ENCODE assay signal across 14 cellular contexts in genomic region chr6:148414836-148415235, GRCh38.
A peak's percentile ranks its signal among the peaks of the same experiment; 100 is the strongest.
DNase-seq lines count a peak whose midpoint lies in the region; ATAC-seq and TF ChIP-seq lines count a peak whose summit lies in the region.
"Had no signal": no experiment of that assay in that cellular context is flagged by ENCODE, and none has a peak within 500 bp of the region (broad histone marks: within the 10 kb centered on the region; RNA-seq: fewer than 3 reads in every experiment).

No MANE protein-coding gene starts in this region.

- H3K9ac ChIP-seq in GM23248 (no peak overlapping the region), adipocyte (ENCODE audit: low read length) (peak overlapping the region; percentile 40), smooth muscle cell (ENCODE audit: low read depth) (no peak overlapping the region), endodermal cell (ENCODE audit: extremely low read depth, low read length, poor library complexity, severe bottlenecking) (no peak overlapping the region)

- WGBS in GM23248 (ENCODE audit: low coverage in 1 of 2, low lambda C conversion rate in 2 of 2, missing lambda C conversion rate in 2 of 2), 2 experiments, result 0 to 3% methylated on average over 3 of the region's 3 CpGs
- WGBS in smooth muscle cell (ENCODE audit: low lambda C conversion rate), result 60% methylated on average over 3 of the region's 3 CpGs
- 85 to 99% methylated on average over 2 to 3 of the region's 3 CpGs for WGBS in endodermal cell (ENCODE audit: insufficient coverage in 1 of 2, insufficient read length in 1 of 2), 2 experiments

- no peaks in the 10 kb centered on the region for H3K36me3 ChIP-seq in GM23248 (ENCODE audit: low read depth)
- no peaks in the 10 kb centered on the region for H3K36me3 ChIP-seq in adipocyte (ENCODE audit: control insufficient read depth, insufficient read depth, low read length, severe bottlenecking)
- no peaks in the 10 kb centered on the region for H3K36me3 ChIP-seq in smooth muscle cell (ENCODE audit: low read depth)
- H3K36me3 ChIP-seq in endodermal cell (ENCODE audit: control insufficient read depth, insufficient read depth, low read length), result no peaks in the 10 kb centered on the region
- H3K36me3 ChIP-seq: Peyer's patch had no signal

- no peaks in the 10 kb centered on the region for H3K36me3 Mint-ChIP-seq in stimulated activated effector memory CD8-positive, alpha-beta T cell treated with anti-CD3 and anti-CD28 coated beads, Interleukin-12 subunit alpha, Interleukin-12 subunit beta, amount 100 ng/mL, for 72 hours
- H3K36me3 Mint-ChIP-seq in endodermal cell (ENCODE audit: low read depth), result no peaks in the 10 kb centered on the region

- H3K4me3 ChIP-seq in GM23248, result no peak overlapping the region
- no peak overlapping the region for H3K4me3 ChIP-seq in adipocyte (ENCODE audit: low read length)
- H3K4me3 ChIP-seq in smooth muscle cell, result no peak overlapping the region
- H3K4me3 ChIP-seq in endodermal cell (ENCODE audit: low read length), result no peak overlapping the region
- H3K4me3 ChIP-seq: Peyer's patch had no signal

- H3K4me2 ChIP-seq in GM23248 (ENCODE audit: unreplicated experiment) (peak overlapping the region; percentile 37), smooth muscle cell (no peak overlapping the region)

- H3F3A ChIP-seq in GM23248 (ENCODE audit: insufficient read depth), result peaks cover 15% of the 10 kb centered on the region
- H3F3A ChIP-seq in smooth muscle cell (ENCODE audit: low read depth), result no peaks in the 10 kb centered on the region

- peaks cover 98% of the 10 kb centered on the region for H3K79me2 ChIP-seq in GM23248 (ENCODE audit: insufficient read depth)
- H3K79me2 ChIP-seq in smooth muscle cell (ENCODE audit: low read depth), result peaks cover under 1% of the 10 kb centered on the region

- no peaks in the 10 kb centered on the region for H3K9me3 Mint-ChIP-seq in stimulated activated effector memory CD8-positive, alpha-beta T cell treated with anti-CD3 and anti-CD28 coated beads, Interleukin-12 subunit alpha, Interleukin-12 subunit beta, amount 100 ng/mL, for 72 hours
- no peaks in the 10 kb centered on the region for H3K9me3 Mint-ChIP-seq in endodermal cell
- H3K9me3 Mint-ChIP-seq: effector memory CD8-positive, alpha-beta T cell had no signal

- in situ Hi-C loops in GM23248 (cut with MboI), result no loop called here

- no peaks in the 10 kb centered on the region for H3K9me2 ChIP-seq in GM23248 (ENCODE audit: insufficient read depth)

- peaks cover 28% of the 10 kb centered on the region for H3K4me1 ChIP-seq in GM23248 (ENCODE audit: insufficient read depth)
- H3K4me1 ChIP-seq in adipocyte (ENCODE audit: control insufficient read depth, insufficient read depth, low read length), result peaks cover 38% of the 10 kb centered on the region
- H3K4me1 ChIP-seq in smooth muscle cell (ENCODE audit: low read depth), result no peaks in the 10 kb centered on the region
- no peaks in the 10 kb centered on the region for H3K4me1 ChIP-seq in endodermal cell (ENCODE audit: control insufficient read depth, insufficient read depth, low read length)
- H3K4me1 ChIP-seq: Peyer's patch had no signal

- no peak for ATAC-seq in GM21723 (IDR thresholded peaks at IDR 0.05; ENCODE audit: unreplicated experiment)
- ATAC-seq in stimulated activated effector memory CD8-positive, alpha-beta T cell treated with anti-CD3 and anti-CD28 coated beads, Interleukin-12 subunit alpha, Interleukin-12 subunit beta, amount 100 ng/mL, for 72 hours, result no peak
- ATAC-seq: effector memory CD8-positive, alpha-beta T cell; stimulated activated naive CD8-positive, alpha-beta T cell treated with anti-CD3 and anti-CD28 coated beads, Interleukin-15, Interleukin-2, amounts not matched to agents 100 U/mL and 50 U/mL, for 24 hours had no signal

- H3K27ac ChIP-seq in GM23248 (peak overlapping the region; percentile 17), smooth muscle cell (ENCODE audit: low read depth) (peak overlapping the region; percentile 17), endodermal cell (ENCODE audit: low read depth, low read length) (no peak overlapping the region)
- H3K27ac ChIP-seq: Peyer's patch had no signal

- H2AFZ ChIP-seq in GM23248, result no peak overlapping the region
- H2AFZ ChIP-seq in smooth muscle cell (ENCODE audit: low read depth), result no peak overlapping the region

- no peaks in the 10 kb centered on the region for H4K20me1 ChIP-seq in GM23248 (ENCODE audit: insufficient read depth)
- H4K20me1 ChIP-seq in smooth muscle cell (ENCODE audit: low read depth), result peaks cover 10% of the 10 kb centered on the region

- peak; percentile 91 for DNase-seq in GM23248
- DNase-seq in adipocyte (ENCODE audit: low read depth), result peak; percentile 83
- peak; percentile 33 for DNase-seq in foreskin melanocyte
- DNase-seq in smooth muscle cell (lab: John Stamatoyannopoulos, UW; ENCODE audit: unreplicated experiment), result no peak
- DNase-seq in NOMO-1 (lab: John Stamatoyannopoulos, UW; ENCODE audit: unreplicated experiment in 2 of 2), result no peak
- DNase-seq in stimulated activated effector memory CD8-positive, alpha-beta T cell treated with anti-CD3 and anti-CD28 coated beads, Interleukin-12 subunit alpha, Interleukin-12 subunit beta, amount 100 ng/mL, for 72 hours (ENCODE audit: low spot score in 2 of 2), result no peak
- DNase-seq in endodermal cell, result no peak
- DNase-seq: activated gamma-delta T cell; DND-41; effector memory CD8-positive, alpha-beta T cell; NCI-H146; Peyer's patch; stimulated activated naive CD8-positive, alpha-beta T cell treated with anti-CD3 and anti-CD28 coated beads, Interleukin-15, Interleukin-2, amounts not matched to agents 100 U/mL and 50 U/mL, for 24 hours had no signal

- TF ChIP-seq CTCF in smooth muscle cell (IDR thresholded peaks at IDR 0.05; ENCODE audit: borderline replicate concordance, insufficient read depth, poor library complexity, severe bottlenecking), result no peak
- TF ChIP-seq CTCF in endodermal cell (conservative IDR thresholded peaks at IDR 0.05), result no peak

- H3K9me3 ChIP-seq in GM23248 (ENCODE audit: low read depth), result no peaks in the 10 kb centered on the region
- no peaks in the 10 kb centered on the region for H3K9me3 ChIP-seq in adipocyte (ENCODE audit: control insufficient read depth, low read length)
- no peaks in the 10 kb centered on the region for H3K9me3 ChIP-seq in smooth muscle cell (replicated peaks; ENCODE audit: low read depth)
- no peaks in the 10 kb centered on the region for H3K9me3 ChIP-seq in endodermal cell (ENCODE audit: control insufficient read depth, low read length)
- H3K9me3 ChIP-seq: Peyer's patch had no signal

- H3K27ac Mint-ChIP-seq in stimulated activated effector memory CD8-positive, alpha-beta T cell treated with anti-CD3 and anti-CD28 coated beads, Interleukin-12 subunit alpha, Interleukin-12 subunit beta, amount 100 ng/mL, for 72 hours, result no peak overlapping the region
- H3K27ac Mint-ChIP-seq in endodermal cell, result no peak overlapping the region
- H3K27ac Mint-ChIP-seq: effector memory CD8-positive, alpha-beta T cell had no signal

- no peaks in the 10 kb centered on the region for H3K27me3 ChIP-seq in GM23248 (replicated peaks; ENCODE audit: insufficient read depth)
- no peaks in the 10 kb centered on the region for H3K27me3 ChIP-seq in adipocyte (replicated peaks; ENCODE audit: control insufficient read depth, insufficient read depth, low read length)
- H3K27me3 ChIP-seq in smooth muscle cell (ENCODE audit: low read depth), result no peaks in the 10 kb centered on the region
- H3K27me3 ChIP-seq in endodermal cell (ENCODE audit: control insufficient read depth, insufficient read depth, low read length, poor library complexity, severe bottlenecking), result no peaks in the 10 kb centered on the region
- H3K27me3 ChIP-seq: Peyer's patch had no signal

- no peaks in the 10 kb centered on the region for H3K27me3 Mint-ChIP-seq in endodermal cell (ENCODE audit: insufficient read depth)

- no peaks in the 10 kb centered on the region for H3K4me1 Mint-ChIP-seq in stimulated activated effector memory CD8-positive, alpha-beta T cell treated with anti-CD3 and anti-CD28 coated beads, Interleukin-12 subunit alpha, Interleukin-12 subunit beta, amount 100 ng/mL, for 72 hours
- H3K4me1 Mint-ChIP-seq in endodermal cell, result no peaks in the 10 kb centered on the region

- no peak overlapping the region for H3K4me3 Mint-ChIP-seq in stimulated activated effector memory CD8-positive, alpha-beta T cell treated with anti-CD3 and anti-CD28 coated beads, Interleukin-12 subunit alpha, Interleukin-12 subunit beta, amount 100 ng/mL, for 72 hours
- no peak overlapping the region for H3K4me3 Mint-ChIP-seq in endodermal cell
- H3K4me3 Mint-ChIP-seq: effector memory CD8-positive, alpha-beta T cell had no signal

Comparison
In these comparisons a context has a peak if more than half of its experiments do, and no peak if none do; other contexts are left out.
1. DNase-seq: peak in GM23248 (single experiment), adipocyte (single experiment) and foreskin melanocyte (single experiment); none in smooth muscle cell (single experiment), NOMO-1 (0 of 2), stimulated activated effector memory CD8-positive, alpha-beta T cell treated with anti-CD3 and anti-CD28 coated beads, Interleukin-12 subunit alpha, Interleukin-12 subunit beta, amount 100 ng/mL, for 72 hours (0 of 2) and endodermal cell (single experiment).